ENCODE assay signal across 18 cellular contexts in genomic region chr1:12059226-12059625, GRCh38. TPM values are rescaled to one million over a fixed set of nuclear protein-coding genes. Genes with fewer than 3 reads are reported as not detected.
"Had no signal": no experiment of that assay in that cellular context is flagged by ENCODE, and none has a peak within 500 bp of the region (broad histone marks: within the 10 kb centered on the region; RNA-seq: fewer than 3 reads in every experiment).

No MANE protein-coding gene starts in this region.

- H3K9me3 ChIP-seq: colonic mucosa, prostate gland, thyroid gland had no signal

- H3K4me3 Mint-ChIP-seq: activated CD8-positive, alpha-beta T cell treated with anti-CD3 and anti-CD28 coated beads, Interleukin-2, amount 10 ng/mL, durations not matched to agents 7 days and 5 days; central memory CD8-positive, alpha-beta T cell; endodermal cell; memory B cell; neural progenitor cell; T-helper 2 cell treated with Interferon-gamma antibody and Interleukin-4, amounts not matched to agents 5 μg/mL and 100 μg/mL, for 36 hours had no signal

- H3K27ac Mint-ChIP-seq: activated CD8-positive, alpha-beta T cell treated with anti-CD3 and anti-CD28 coated beads, Interleukin-2, amount 10 ng/mL, durations not matched to agents 7 days and 5 days; endodermal cell; memory B cell; neural progenitor cell had no signal

- H3K4me1 Mint-ChIP-seq: neural progenitor cell had no signal

- H2AFZ ChIP-seq: hepatocyte, neural progenitor cell had no signal

- H3K9ac ChIP-seq: neural progenitor cell had no signal

- H3K36me3 Mint-ChIP-seq: memory B cell, neural progenitor cell had no signal

- ATAC-seq: activated CD8-positive, alpha-beta T cell treated with anti-CD3 and anti-CD28 coated beads, Interleukin-2, amount 10 ng/mL, durations not matched to agents 7 days and 5 days; right cardiac atrium had no signal

- H3K4me1 ChIP-seq: colonic mucosa, prostate gland had no signal

- H3K27ac ChIP-seq: colonic mucosa, epithelial cell of prostate, hepatocyte, neural progenitor cell, prostate gland, skin epidermis, thyroid gland had no signal

- H3K9me3 Mint-ChIP-seq: activated T-helper 1 cell treated with anti-CD3 and anti-CD28 coated beads, Interleukin-12 subunit alpha, Interleukin-12 subunit beta, Interleukin-2, Interleukin-4 antibody, amounts not matched to agents 30 ng/mL and 10 ng/mL and 1 ng/mL, durations not matched to agents 14 hours and 24 hours and 36 hours; central memory CD8-positive, alpha-beta T cell; memory B cell; T-helper 2 cell treated with Interferon-gamma antibody and Interleukin-4, amounts not matched to agents 5 μg/mL and 100 μg/mL, for 36 hours had no signal

- H3K4me3 ChIP-seq: colonic mucosa, hepatocyte, neural progenitor cell, prostate gland, skin epidermis, thyroid gland had no signal

- H3K36me3 ChIP-seq: colonic mucosa, neural progenitor cell, prostate gland, thyroid gland had no signal

- DNase-seq: activated CD8-positive, alpha-beta T cell treated with anti-CD3 and anti-CD28 coated beads, Interleukin-2, amount 10 ng/mL, durations not matched to agents 7 days and 5 days; aorta; colonic mucosa; endodermal cell; foreskin fibroblast; SW 1271; thyroid gland had no signal

- H3K79me2 ChIP-seq: hepatocyte had no signal

- H3K4me2 ChIP-seq: hepatocyte, neural progenitor cell had no signal

RNA-seq across cellular contexts. Expression of gene TNFRSF8, which starts 3.9 kb away (rescaled TPM):
- total RNA-seq: hepatocyte, osteocyte, thyroid gland had no signal
- polyA plus RNA-seq: hepatocyte had no signal
